In the genomic region with DNA sequence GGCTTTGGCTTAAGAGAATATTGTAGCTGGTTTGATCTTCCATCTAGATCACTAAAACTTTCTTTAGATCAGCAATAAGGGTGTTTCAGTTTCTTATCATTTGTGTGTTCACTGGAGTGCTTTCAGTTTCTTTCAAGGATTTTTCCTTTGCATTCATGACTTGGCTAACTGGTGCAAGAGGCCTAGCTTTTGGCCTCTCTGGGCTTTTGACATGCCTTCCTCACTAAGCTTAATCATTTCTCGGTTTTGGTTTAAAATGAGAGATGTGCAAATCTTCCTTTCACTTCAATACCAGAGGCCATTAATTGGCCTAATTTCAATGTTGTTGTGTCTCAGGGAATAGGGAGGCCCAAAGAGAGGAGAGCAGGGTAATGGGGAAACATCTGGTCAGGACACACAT, we compare ENCODE assay signal across 23 cellular contexts. TPM values are rescaled to one million over a fixed set of nuclear protein-coding genes. Genes with fewer than 3 reads are reported as not detected.
A peak's percentile ranks its signal among the peaks of the same experiment; 100 is the strongest.
DNase-seq lines count a peak whose midpoint lies in the region; ATAC-seq and TF ChIP-seq lines count a peak whose summit lies in the region.
"Had no signal": no experiment of that assay in that cellular context is flagged by ENCODE, and none has a peak within 500 bp of the region (broad histone marks: within the 10 kb centered on the region; RNA-seq: fewer than 3 reads in every experiment).

No MANE protein-coding gene starts in this region.

- no peaks in the 10 kb centered on the region for H3K9me2 ChIP-seq in GM23338 (ENCODE audit: insufficient read depth)

- 0 out of 2 replicates have a peak, but pooled peaks cover 3% of the 10 kb centered on the region for H4K20me1 ChIP-seq in GM23338 (replicated peaks; ENCODE audit: insufficient read depth)

- in situ Hi-C loops in GM13976 (cut with MboI; ENCODE audit: low sequenced_read_pairs, unreplicated experiment) = no loop called here

- POLR2A ChIA-PET in activated CD8-positive, alpha-beta T cell treated with anti-CD3 and anti-CD28 coated beads for 36 hours (lab: Charles Lee) = no interaction called here
- POLR2A ChIA-PET in naive thymus-derived CD4-positive, alpha-beta T cell (lab: Charles Lee) = no interaction called here

- intact Hi-C loops in activated CD8-positive, alpha-beta T cell treated with anti-CD3 and anti-CD28 coated beads for 36 hours (cut with micrococcal nuclease) = no loop called here
- intact Hi-C loops in naive thymus-derived CD4-positive, alpha-beta T cell (cut with micrococcal nuclease) = loop anchor here in 1 of 2 donors (10.0 kb wide), 1 partner anchor 850 kb away; no protein-coding TSS in a partner anchor
- intact Hi-C loops in esophagus squamous epithelium (cut with DNase I) = no loop called here

- H3K9me3 ChIP-seq in naive thymus-derived CD4-positive, alpha-beta T cell (ENCODE audit: control insufficient read depth in 2 of 3, low read length in 3 of 3) = no peaks in the 10 kb centered on the region
- H3K9me3 ChIP-seq in esophagus squamous epithelium = no peaks in the 10 kb centered on the region
- H3K9me3 ChIP-seq: gastrocnemius medialis, right atrium auricular region had no signal

- CTCF ChIA-PET in activated CD8-positive, alpha-beta memory T cell treated with anti-CD3 and anti-CD28 coated beads, Interleukin-2, amount 10 ng/mL, durations not matched to agents 7 days and 5 days (lab: Charles Lee) = interaction anchor here (0.6 to 1.4 kb wide), 4 partner anchors 9 to 62 kb away, joined by 3 to 4 read pairs (median 3); no protein-coding TSS in a partner anchor
- CTCF ChIA-PET in activated CD8-positive, alpha-beta T cell treated with anti-CD3 and anti-CD28 coated beads for 36 hours (lab: Charles Lee) = interaction anchor here (1.3 to 1.4 kb wide), 2 partner anchors 22 to 64 kb away, joined by 3 to 5 read pairs; no protein-coding TSS in a partner anchor
- CTCF ChIA-PET in naive thymus-derived CD4-positive, alpha-beta T cell (lab: Charles Lee) = no interaction called here

- H3K27ac Mint-ChIP-seq in activated CD8-positive, alpha-beta memory T cell treated with anti-CD3 and anti-CD28 coated beads, Interleukin-2, amount 10 ng/mL, durations not matched to agents 7 days and 5 days = peak overlapping the region; percentile 64
- H3K27ac Mint-ChIP-seq in GM23338 = peak overlapping the region; percentile 76
- H3K27ac Mint-ChIP-seq in activated CD8-positive, alpha-beta T cell treated with anti-CD3 and anti-CD28 coated beads for 36 hours = peak overlapping the region; percentile 65
- peak overlapping the region in 7 of 9 donors; percentile 3 to 82 (median 36) for H3K27ac Mint-ChIP-seq in naive thymus-derived CD4-positive, alpha-beta T cell
- H3K27ac Mint-ChIP-seq: brain had no signal

- WGBS in esophagus squamous epithelium, 2 donors = 73 to 100% methylated on average over 1 of the region's 1 CpG

- H3K36me3 Mint-ChIP-seq in activated CD8-positive, alpha-beta memory T cell treated with anti-CD3 and anti-CD28 coated beads, Interleukin-2, amount 10 ng/mL, durations not matched to agents 7 days and 5 days = peaks cover 52% of the 10 kb centered on the region
- H3K36me3 Mint-ChIP-seq in GM23338 (ENCODE audit: low read depth) = peaks cover 50% of the 10 kb centered on the region; the same call in 2 of the 3 replicates
- peaks cover 35% of the 10 kb centered on the region for H3K36me3 Mint-ChIP-seq in activated CD8-positive, alpha-beta T cell treated with anti-CD3 and anti-CD28 coated beads for 36 hours (ENCODE audit: low read depth)
- H3K36me3 Mint-ChIP-seq in naive thymus-derived CD4-positive, alpha-beta T cell = peaks cover 8 to 49% (median 34%) of the 10 kb centered on the region in 5 donors

- TF ChIP-seq CTCF in GM23338 (conservative IDR thresholded peaks at IDR 0.05; ENCODE audit: low read depth in 2 of 2) = no peak
- no peak for TF ChIP-seq CTCF in activated CD8-positive, alpha-beta T cell treated with anti-CD3 and anti-CD28 coated beads for 36 hours (IDR thresholded peaks at IDR 0.05)
- no peak for TF ChIP-seq CTCF in esophagus squamous epithelium (IDR thresholded peaks at IDR 0.05)
- TF ChIP-seq CTCF in GM13976 (IDR thresholded peaks at IDR 0.05; ENCODE audit: borderline replicate concordance, control extremely low read depth, extremely low read depth, insufficient read depth, missing control alignments) = no peak

- H2AFZ ChIP-seq in GM23338 = no peak overlapping the region

- no peak overlapping the region for H3K4me3 ChIP-seq in GM23338
- H3K4me3 ChIP-seq in naive thymus-derived CD4-positive, alpha-beta T cell (ENCODE audit: low read length) = no peak overlapping the region
- no peak overlapping the region for H3K4me3 ChIP-seq in esophagus squamous epithelium
- H3K4me3 ChIP-seq: gastrocnemius medialis, HAP-1, right atrium auricular region had no signal

- DNase-seq in activated CD8-positive, alpha-beta memory T cell treated with anti-CD3 and anti-CD28 coated beads, Interleukin-2, amount 10 ng/mL, durations not matched to agents 7 days and 5 days = no peak
- DNase-seq in activated CD8-positive, alpha-beta memory T cell treated with anti-CD3 and anti-CD28 coated beads for 24 hours = no peak
- DNase-seq in GM23338 (ENCODE audit: low spot score) = no peak
- DNase-seq in activated CD8-positive, alpha-beta T cell treated with anti-CD3 and anti-CD28 coated beads for 36 hours = no peak
- DNase-seq in naive thymus-derived CD4-positive, alpha-beta T cell = no peak
- no peak for DNase-seq in esophagus squamous epithelium (lab: John Stamatoyannopoulos, UW)
- DNase-seq in GM13976 (ENCODE audit: low spot score) = no peak
- DNase-seq in glomerular visceral epithelial cell (ENCODE audit: extremely low spot score) = no peak
- DNase-seq: activated CD8-positive, alpha-beta memory T cell treated with anti-CD3 and anti-CD28 coated beads, Interleukin-2, amount 50 U/mL, for 4 hours; C1 segment of cervical spinal cord; DMS153; effector CD8-positive, alpha-beta T cell; gastrocnemius medialis; GDM1; NCI-H1694 treated with DMSO at 0.1 percent for 48 hours; NCI-H2227 treated with DMSO at 0.1 percent for 48 hours; NCI-H748 treated with DMSO at 0.1 percent for 48 hours; SHP77 treated with DMSO at 0.1 percent for 48 hours had no signal

- no peaks in the 10 kb centered on the region for H3K9me3 Mint-ChIP-seq in activated CD8-positive, alpha-beta memory T cell treated with anti-CD3 and anti-CD28 coated beads, Interleukin-2, amount 10 ng/mL, durations not matched to agents 7 days and 5 days (ENCODE audit: low read depth)
- peaks cover 5% of the 10 kb centered on the region; the same call in 2 of the 3 replicates for H3K9me3 Mint-ChIP-seq in GM23338
- no peaks in the 10 kb centered on the region for H3K9me3 Mint-ChIP-seq in activated CD8-positive, alpha-beta T cell treated with anti-CD3 and anti-CD28 coated beads for 36 hours
- H3K9me3 Mint-ChIP-seq in naive thymus-derived CD4-positive, alpha-beta T cell = no peaks in the 10 kb centered on the region

- H3K79me2 ChIP-seq in GM23338 (replicated peaks; ENCODE audit: insufficient read depth) = no peaks in the 10 kb centered on the region

- H3K27me3 ChIP-seq in GM23338 (ENCODE audit: insufficient read depth) (no peaks in the 10 kb centered on the region), esophagus squamous epithelium (no peaks in the 10 kb centered on the region)
- no peaks in the 10 kb centered on the region for H3K27me3 ChIP-seq in naive thymus-derived CD4-positive, alpha-beta T cell (ENCODE audit: control insufficient read depth in 2 of 2, insufficient read depth in 2 of 2, low read length in 2 of 2)
- H3K27me3 ChIP-seq: gastrocnemius medialis, right atrium auricular region had no signal

- no peaks in the 10 kb centered on the region for H3F3A ChIP-seq in GM23338 (replicated peaks; ENCODE audit: low read depth)

- H3K36me3 ChIP-seq in GM23338 (ENCODE audit: insufficient read depth) (peaks cover 9% of the 10 kb centered on the region), esophagus squamous epithelium (peaks cover 0 to 73% (median 9%) of the 10 kb centered on the region in 3 donors)
- H3K36me3 ChIP-seq in naive thymus-derived CD4-positive, alpha-beta T cell (ENCODE audit: control insufficient read depth in 2 of 3, insufficient read depth in 3 of 3, low read length in 3 of 3) = peaks cover 0 to 18% (median 11%) of the 10 kb centered on the region in 3 experiments

- H3K27ac ChIP-seq in GM23338 (ENCODE audit: low read depth) (no peak overlapping the region), esophagus squamous epithelium (no peak overlapping the region)
- no peak overlapping the region for H3K27ac ChIP-seq in naive thymus-derived CD4-positive, alpha-beta T cell (ENCODE audit: low read depth, low read length)
- H3K27ac ChIP-seq: gastrocnemius medialis, right atrium auricular region, VCaP had no signal

- H3K27me3 Mint-ChIP-seq in activated CD8-positive, alpha-beta memory T cell treated with anti-CD3 and anti-CD28 coated beads, Interleukin-2, amount 10 ng/mL, durations not matched to agents 7 days and 5 days = no peaks in the 10 kb centered on the region
- no peaks in the 10 kb centered on the region for H3K27me3 Mint-ChIP-seq in GM23338 (ENCODE audit: insufficient read depth, low read depth, poor library complexity)
- H3K27me3 Mint-ChIP-seq in activated CD8-positive, alpha-beta T cell treated with anti-CD3 and anti-CD28 coated beads for 36 hours = no peaks in the 10 kb centered on the region
- H3K27me3 Mint-ChIP-seq in naive thymus-derived CD4-positive, alpha-beta T cell = no peaks in the 10 kb centered on the region
- H3K27me3 Mint-ChIP-seq: brain had no signal

- 0 out of 2 replicates have a peak, but pooled peaks cover 3% of the 10 kb centered on the region for H3K4me1 ChIP-seq in GM23338 (ENCODE audit: insufficient read depth)
- H3K4me1 ChIP-seq in naive thymus-derived CD4-positive, alpha-beta T cell (ENCODE audit: control insufficient read depth in 2 of 2, insufficient read depth in 2 of 2, low read length in 2 of 2) = no peaks in the 10 kb centered on the region
- H3K4me1 ChIP-seq in esophagus squamous epithelium = no peaks in the 10 kb centered on the region
- H3K4me1 ChIP-seq: gastrocnemius medialis, right atrium auricular region had no signal

- H3K4me3 Mint-ChIP-seq in activated CD8-positive, alpha-beta memory T cell treated with anti-CD3 and anti-CD28 coated beads, Interleukin-2, amount 10 ng/mL, durations not matched to agents 7 days and 5 days = no peak overlapping the region
- H3K4me3 Mint-ChIP-seq in GM23338 = no peak overlapping the region
- no peak overlapping the region for H3K4me3 Mint-ChIP-seq in activated CD8-positive, alpha-beta T cell treated with anti-CD3 and anti-CD28 coated beads for 36 hours
- peak overlapping the region in 1 of 10 donors; percentile 6 for H3K4me3 Mint-ChIP-seq in naive thymus-derived CD4-positive, alpha-beta T cell
- H3K4me3 Mint-ChIP-seq: brain had no signal

- no peak overlapping the region for H3K4me2 ChIP-seq in GM23338

- no peak for TF ChIP-seq POLR2A in esophagus squamous epithelium (IDR thresholded peaks at IDR 0.05)

- H3K4me1 Mint-ChIP-seq in activated CD8-positive, alpha-beta memory T cell treated with anti-CD3 and anti-CD28 coated beads, Interleukin-2, amount 10 ng/mL, durations not matched to agents 7 days and 5 days = peaks cover 15% of the 10 kb centered on the region
- H3K4me1 Mint-ChIP-seq in GM23338 = no peaks in the 10 kb centered on the region; the same call in 2 of the 3 replicates
- peaks cover 16% of the 10 kb centered on the region for H3K4me1 Mint-ChIP-seq in activated CD8-positive, alpha-beta T cell treated with anti-CD3 and anti-CD28 coated beads for 36 hours (ENCODE audit: low read depth)
- H3K4me1 Mint-ChIP-seq in naive thymus-derived CD4-positive, alpha-beta T cell = peaks cover 0 to 15% (median 0%) of the 10 kb centered on the region in 7 donors
- H3K4me1 Mint-ChIP-seq: brain had no signal

- no peak for ATAC-seq in activated CD8-positive, alpha-beta memory T cell treated with anti-CD3 and anti-CD28 coated beads, Interleukin-2, amount 10 ng/mL, durations not matched to agents 7 days and 5 days
- ATAC-seq in GM23338 = no peak
- peak; percentile 74 for ATAC-seq in activated CD8-positive, alpha-beta T cell treated with anti-CD3 and anti-CD28 coated beads for 36 hours
- ATAC-seq in naive thymus-derived CD4-positive, alpha-beta T cell = no peak
- ATAC-seq: esophagus mucosa, gastrocnemius medialis had no signal

RNA-seq across cellular contexts. Expression of gene CCNB2, which starts 30.3 kb away (rescaled TPM):
- 10 to 100 TPM; 95.3 to 97.0 TPM for total RNA-seq in activated CD8-positive, alpha-beta memory T cell treated with anti-CD3 and anti-CD28 coated beads, Interleukin-2, amount 10 ng/mL, durations not matched to agents 7 days and 5 days
- total RNA-seq in GM23338 (2014; rRNA removed; shearing (Covaris generic)) = 108 and 120 TPM in 2 replicates
- 72.8 and 81.8 TPM in 2 replicates for polyA plus RNA-seq in GM23338 (2016; fragmentation: Nextera tagmentation; extraction: Ambion mirVana)
- total RNA-seq in activated CD8-positive, alpha-beta T cell treated with anti-CD3 and anti-CD28 coated beads for 36 hours = 10 to 100 TPM; 61.9 to 64.4 TPM
- 10 to 100 TPM in 1 of 5 experiments, 1 to 10 TPM in 1, under 1 TPM in 3; 0.27 to 52.2 (median 0.41) TPM for total RNA-seq in naive thymus-derived CD4-positive, alpha-beta T cell
- polyA plus RNA-seq in naive thymus-derived CD4-positive, alpha-beta T cell = not detected
- 10 to 100 TPM; 12.2 to 38.9 (median 23.0) TPM for total RNA-seq in esophagus squamous epithelium
